27 cellular contexts compared by ENCODE assay signal in genomic region chr15:35229085-35229484, GRCh38.
"Had no signal": no experiment of that assay in that cellular context is flagged by ENCODE, and none has a peak within 500 bp of the region (broad histone marks: within the 10 kb centered on the region; RNA-seq: fewer than 3 reads in every experiment).

No MANE protein-coding gene starts in this region.

- DNase-seq: stimulated activated CD4-positive, alpha-beta T cell treated with anti-CD3 and anti-CD28 coated beads, Interleukin-2, amount 100 ng/mL, for 48 hours; stimulated activated CD4-positive, alpha-beta T cell treated with anti-CD3 and anti-CD28 coated beads, Interleukin-4, amount 100 ng/mL, for 1 hour; stimulated activated CD4-positive, alpha-beta T cell treated with anti-CD3 and anti-CD28 coated beads, Interleukin-4, amount 100 ng/mL, for 24 hours; stimulated activated CD4-positive, alpha-beta T cell treated with anti-CD3 and anti-CD28 coated beads, Interleukin-4, amount 100 ng/mL, for 4 hours; stimulated activated CD8-positive, alpha-beta memory T cell treated with anti-CD3 and anti-CD28 coated beads, Interleukin-4, amount 100 ng/mL, for 48 hours; stimulated activated naive B cell treated with anti-CD40 and anti-IgM and Interleukin-4, amounts not matched to agents 10 μg/mL and 1 μg/mL and 100 μg/mL, for 72 hours; stimulated activated naive CD4-positive, alpha-beta T cell; stimulated activated naive CD4-positive, alpha-beta T cell treated with Interleukin-2 at 50 U/mL for 16 hours; stimulated activated naive CD8-positive, alpha-beta T cell treated with anti-CD3 and anti-CD28 coated beads, Interleukin-15, amount 100 ng/mL, for 72 hours; stimulated activated naive CD8-positive, alpha-beta T cell treated with anti-CD3 and anti-CD28 coated beads, Interleukin-15, Interleukin-2, amounts not matched to agents 100 U/mL and 50 U/mL, for 24 hours; stomach; substantia nigra; testis; thyroid gland; tibial artery; transverse colon; trophoblast cell; upper lobe of left lung; upper lobe of right lung; uterus had no signal

- FAIRE-seq: urothelium cell line had no signal

- H3K4me1 ChIP-seq: stomach, suprapubic skin, testis, thyroid gland, tibial artery, tibial nerve, transverse colon, upper lobe of left lung, upper lobe of right lung, uterus, vagina had no signal

- H3K36me3 ChIP-seq: stomach, suprapubic skin, thoracic aorta, thyroid gland, tibial artery, transverse colon, upper lobe of left lung, upper lobe of right lung, uterus, vagina had no signal

- H3K27me3 ChIP-seq: stomach, suprapubic skin, testis, thyroid gland, tibial artery, tibial nerve, transverse colon, upper lobe of left lung, upper lobe of right lung, uterus, vagina had no signal

- ATAC-seq: stimulated activated effector memory CD8-positive, alpha-beta T cell treated with anti-CD3 and anti-CD28 coated beads, Interleukin-12 subunit alpha, Interleukin-12 subunit beta, amount 100 ng/mL, for 72 hours; stimulated activated memory B cell treated with anti-CD40 and anti-IgM and Interleukin-4, amounts not matched to agents 10 μg/mL and 1 μg/mL and 100 μg/mL, for 72 hours; stimulated activated naive B cell treated with anti-CD40 and anti-IgM and Interleukin-4, amounts not matched to agents 10 μg/mL and 1 μg/mL and 100 μg/mL, for 72 hours; stimulated activated naive CD8-positive, alpha-beta T cell treated with anti-CD3 and anti-CD28 coated beads, Interleukin-15, amount 100 ng/mL, for 72 hours; stimulated activated naive CD8-positive, alpha-beta T cell treated with anti-CD3 and anti-CD28 coated beads, Interleukin-15, Interleukin-2, amounts not matched to agents 100 U/mL and 50 U/mL, for 24 hours; upper lobe of right lung had no signal

- H3K9me3 ChIP-seq: suprapubic skin, testis, thyroid gland, upper lobe of right lung, vagina had no signal

- H3K4me3 ChIP-seq: stomach, suprapubic skin, testis, thoracic aorta, thyroid gland, tibial artery, tibial nerve, transverse colon, upper lobe of left lung, upper lobe of right lung, uterus, vagina had no signal

- H3K27ac ChIP-seq: stomach, suprapubic skin, testis, thoracic aorta, thyroid gland, tibial artery, tibial nerve, transverse colon, upper lobe of left lung, upper lobe of right lung, uterus, vagina had no signal
